Comparison of ENCODE assay signal across 8 cellular contexts in the genomic region with DNA sequence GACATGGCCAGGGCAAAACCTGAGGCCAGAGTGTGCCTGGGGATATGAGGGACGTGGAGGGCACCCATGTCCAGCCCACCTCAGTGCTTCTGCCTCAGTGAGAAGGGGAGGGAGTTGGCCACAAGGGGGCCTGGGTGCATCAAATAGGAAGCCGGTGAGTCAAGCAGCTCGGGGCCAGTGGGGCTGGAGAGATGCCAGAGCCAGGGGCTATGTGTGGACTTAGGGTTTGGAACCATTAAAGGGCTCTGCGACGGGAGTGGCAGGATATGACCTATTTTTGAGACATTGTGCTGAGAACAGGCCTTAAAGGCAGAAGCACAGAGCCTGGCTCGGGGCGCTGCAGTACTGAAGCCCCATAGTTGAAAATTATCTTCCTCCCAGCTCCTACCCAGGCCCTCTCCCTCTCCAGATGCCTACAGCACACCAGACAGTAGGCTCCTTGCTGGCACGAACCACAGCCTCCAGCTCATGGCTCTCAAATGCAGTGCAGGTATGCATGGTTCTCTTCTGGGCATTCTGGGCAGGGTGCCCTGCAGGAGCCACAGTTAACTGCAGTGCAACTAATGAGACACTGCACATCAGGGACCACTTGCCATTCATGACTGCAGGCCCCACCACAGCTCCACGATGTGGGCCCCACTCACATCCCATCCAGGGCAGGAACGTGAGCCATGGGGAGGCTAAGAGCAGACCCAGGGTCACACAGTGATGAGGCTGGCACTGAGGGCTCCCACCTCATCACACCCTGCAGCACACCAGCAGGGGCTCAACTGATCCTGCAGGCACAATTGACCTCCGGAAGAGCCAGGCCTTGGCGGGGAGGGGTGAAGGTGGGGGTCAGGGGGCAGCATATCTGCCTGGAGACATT. TPM values are rescaled to one million over a fixed set of nuclear protein-coding genes. Genes with fewer than 3 reads are reported as not detected.
DNase-seq lines count a peak whose midpoint lies in the region; ATAC-seq and TF ChIP-seq lines count a peak whose summit lies in the region.

No MANE protein-coding gene starts in this region.

- H3K9me3 ChIP-seq in BE2C = no peaks in the 10 kb centered on the region
- H3K9me3 ChIP-seq in NT2/D1 (ENCODE audit: insufficient read depth, low read length) = no peaks in the 10 kb centered on the region
- H3K9me3 ChIP-seq in trophoblast cell (ENCODE audit: insufficient read depth, low read depth, low read length) = no peaks in the 10 kb centered on the region

- H3K9me3 Mint-ChIP-seq in GM23338 (no peaks in the 10 kb centered on the region), glutamatergic neuron (ENCODE audit: unreplicated experiment) (peaks cover 23% of the 10 kb centered on the region)
- H3K9me3 Mint-ChIP-seq in activated naive CD8-positive, alpha-beta T cell treated with anti-CD3 and anti-CD28 coated beads, Interleukin-2, amount 10 ng/mL, durations not matched to agents 7 days and 5 days = no peaks in the 10 kb centered on the region

- H3K23ac ChIP-seq in trophoblast cell (ENCODE audit: low read length) = no peak overlapping the region

- DNase-seq in BE2C (peak; percentile 96), GM23338 (ENCODE audit: low spot score) (peak; percentile 90), NT2/D1 (ENCODE audit: low read depth, low spot score) (peak; percentile 63), glutamatergic neuron (peak; percentile 83), trophoblast cell (peak; percentile 61 to 70)
- DNase-seq in activated naive CD8-positive, alpha-beta T cell treated with anti-CD3 and anti-CD28 coated beads, Interleukin-2, amount 10 ng/mL, durations not matched to agents 7 days and 5 days = peak; percentile 53
- no peak for DNase-seq in central memory CD4-positive, alpha-beta T cell

- H3F3A ChIP-seq in GM23338 (replicated peaks; ENCODE audit: low read depth) = no peaks in the 10 kb centered on the region; the same call in 1 of the 2 replicates

- H3K4ac ChIP-seq in trophoblast cell (ENCODE audit: low read depth, low read length) = no peak overlapping the region

- H3K27me3 ChIP-seq in BE2C = no peaks in the 10 kb centered on the region
- peaks cover 23% of the 10 kb centered on the region for H3K27me3 ChIP-seq in GM23338 (ENCODE audit: insufficient read depth)
- H3K27me3 ChIP-seq in NT2/D1 (ENCODE audit: insufficient read depth, insufficient read length) = no peaks in the 10 kb centered on the region
- H3K27me3 ChIP-seq in trophoblast cell (ENCODE audit: insufficient read depth, low read length) = no peaks in the 10 kb centered on the region

- TF ChIP-seq CTCF in BE2C (IDR thresholded peaks at IDR 0.05; ENCODE audit: low read depth, low read length) (peak; percentile 91), GM23338 (conservative IDR thresholded peaks at IDR 0.05; ENCODE audit: low read depth in 2 of 2) (peak; percentile 71 to 87), glutamatergic neuron (IDR thresholded peaks at IDR 0.05; ENCODE audit: partially characterized antibody, unreplicated experiment) (peak; percentile 80)

- H4K91ac ChIP-seq in trophoblast cell (ENCODE audit: low read depth, low read length) = no peak overlapping the region

- H2AK5ac ChIP-seq in trophoblast cell (ENCODE audit: low read length) = peak overlapping the region; percentile 29

- H3K14ac ChIP-seq in trophoblast cell (ENCODE audit: low read length) = peak overlapping the region; percentile 42

- no peak overlapping the region for H3K9ac ChIP-seq in NT2/D1 (ENCODE audit: insufficient read length, low read depth)
- no peak overlapping the region for H3K9ac ChIP-seq in trophoblast cell (ENCODE audit: low read length)

- H3K4me3 Mint-ChIP-seq in GM23338 (no peak overlapping the region; the same call in 2 of the 3 replicates), glutamatergic neuron (ENCODE audit: unreplicated experiment) (no peak overlapping the region)
- H3K4me3 Mint-ChIP-seq in activated naive CD8-positive, alpha-beta T cell treated with anti-CD3 and anti-CD28 coated beads, Interleukin-2, amount 10 ng/mL, durations not matched to agents 7 days and 5 days = no peak overlapping the region

- peak overlapping the region; percentile 52 for H2BK12ac ChIP-seq in trophoblast cell (ENCODE audit: low read length)

- H3K27me3 Mint-ChIP-seq in GM23338 (ENCODE audit: insufficient read depth, low read depth, poor library complexity) (peaks cover 16% of the 10 kb centered on the region), glutamatergic neuron (ENCODE audit: unreplicated experiment) (peaks cover 9% of the 10 kb centered on the region)
- H3K27me3 Mint-ChIP-seq in activated naive CD8-positive, alpha-beta T cell treated with anti-CD3 and anti-CD28 coated beads, Interleukin-2, amount 10 ng/mL, durations not matched to agents 7 days and 5 days = no peaks in the 10 kb centered on the region

- no peaks in the 10 kb centered on the region for H3K9me2 ChIP-seq in GM23338 (ENCODE audit: insufficient read depth)

- H4K8ac ChIP-seq in trophoblast cell (ENCODE audit: low read depth, low read length) = no peak overlapping the region

- H2BK120ac ChIP-seq in trophoblast cell (ENCODE audit: insufficient read depth, low read length, poor library complexity) = peak overlapping the region; percentile 31

- H3K36me3 Mint-ChIP-seq in GM23338 (ENCODE audit: low read depth) (peaks cover 18% of the 10 kb centered on the region), glutamatergic neuron (ENCODE audit: unreplicated experiment) (peaks cover 2% of the 10 kb centered on the region)
- peaks cover 6% of the 10 kb centered on the region for H3K36me3 Mint-ChIP-seq in activated naive CD8-positive, alpha-beta T cell treated with anti-CD3 and anti-CD28 coated beads, Interleukin-2, amount 10 ng/mL, durations not matched to agents 7 days and 5 days

- H2AFZ ChIP-seq in GM23338 = no peak overlapping the region
- no peak overlapping the region for H2AFZ ChIP-seq in trophoblast cell (ENCODE audit: insufficient read depth, low read length, poor library complexity)

- no peaks in the 10 kb centered on the region; the same call in 1 of the 2 replicates for H4K20me1 ChIP-seq in GM23338 (replicated peaks; ENCODE audit: insufficient read depth)

- H3K4me2 ChIP-seq in GM23338 = no peak overlapping the region
- no peak overlapping the region for H3K4me2 ChIP-seq in trophoblast cell (ENCODE audit: low read length)

- no CpG with 5 or more reads among the region's 12 CpGs for WGBS in trophoblast cell (ENCODE audit: extremely low coverage, insufficient coverage, insufficient read length)

- H3K27ac ChIP-seq in GM23338 (ENCODE audit: low read depth) = no peak overlapping the region
- no peak overlapping the region for H3K27ac ChIP-seq in trophoblast cell (ENCODE audit: low read depth, low read length)

- peaks cover 25% of the 10 kb centered on the region for H3K4me1 ChIP-seq in BE2C
- H3K4me1 ChIP-seq in GM23338 (ENCODE audit: insufficient read depth) = no peaks in the 10 kb centered on the region
- H3K4me1 ChIP-seq in NT2/D1 (ENCODE audit: insufficient read depth, insufficient read length) = peaks cover 11% of the 10 kb centered on the region
- H3K4me1 ChIP-seq in trophoblast cell (ENCODE audit: control insufficient read depth in 1 of 2, insufficient read depth in 2 of 2, low read length in 2 of 2) = peaks cover 10 to 14% of the 10 kb centered on the region in 2 experiments

- ATAC-seq in GM23338 = peak; percentile 96
- peak; percentile 40 for ATAC-seq in activated naive CD8-positive, alpha-beta T cell treated with anti-CD3 and anti-CD28 coated beads, Interleukin-2, amount 10 ng/mL, durations not matched to agents 7 days and 5 days (ENCODE audit: low read depth)
- no peak for ATAC-seq in GM19395 (IDR thresholded peaks at IDR 0.05; ENCODE audit: unreplicated experiment)

- H3K4me1 Mint-ChIP-seq in GM23338 (no peaks in the 10 kb centered on the region; the same call in 2 of the 3 replicates), glutamatergic neuron (ENCODE audit: low read depth, unreplicated experiment) (peaks cover 4% of the 10 kb centered on the region)
- peaks cover 20% of the 10 kb centered on the region for H3K4me1 Mint-ChIP-seq in activated naive CD8-positive, alpha-beta T cell treated with anti-CD3 and anti-CD28 coated beads, Interleukin-2, amount 10 ng/mL, durations not matched to agents 7 days and 5 days

- H4K12ac ChIP-seq in trophoblast cell (ENCODE audit: low read depth, low read length) = peak overlapping the region; percentile 48

- no peak overlapping the region; the same call in 1 of the 2 replicates for H3K27ac Mint-ChIP-seq in GM23338
- H3K27ac Mint-ChIP-seq in activated naive CD8-positive, alpha-beta T cell treated with anti-CD3 and anti-CD28 coated beads, Interleukin-2, amount 10 ng/mL, durations not matched to agents 7 days and 5 days = peak overlapping the region; percentile 21
- H3K27ac Mint-ChIP-seq in glutamatergic neuron (ENCODE audit: unreplicated experiment) = peak overlapping the region; percentile 33

- peaks cover 6% of the 10 kb centered on the region for H3K79me1 ChIP-seq in trophoblast cell (ENCODE audit: low read length)

- H3K36me3 ChIP-seq in BE2C (peaks cover 7% of the 10 kb centered on the region), GM23338 (ENCODE audit: insufficient read depth) (no peaks in the 10 kb centered on the region), NT2/D1 (ENCODE audit: insufficient read depth, insufficient read length, low read length) (peaks cover 54% of the 10 kb centered on the region), trophoblast cell (ENCODE audit: control insufficient read depth in 1 of 2, insufficient read depth in 2 of 2, low read length in 2 of 2) (peaks cover 37 to 39% of the 10 kb centered on the region in 2 experiments)

- H2BK5ac ChIP-seq in trophoblast cell (ENCODE audit: low read depth, low read length, poor library complexity) = no peak overlapping the region

- POLR2A ChIA-PET in activated naive CD8-positive, alpha-beta T cell treated with anti-CD3 and anti-CD28 coated beads, Interleukin-2, amount 10 ng/mL, durations not matched to agents 7 days and 5 days (lab: Charles Lee) = interaction anchor here (0.8 to 1.3 kb wide), 2 partner anchors 9 to 32 kb away, joined by 3 to 7 read pairs; no protein-coding TSS in a partner anchor

- H3K18ac ChIP-seq in trophoblast cell (ENCODE audit: low read length) = peak overlapping the region; percentile 44

- no peaks in the 10 kb centered on the region for H3K79me2 ChIP-seq in GM23338 (replicated peaks; ENCODE audit: insufficient read depth)
- no peaks in the 10 kb centered on the region for H3K79me2 ChIP-seq in trophoblast cell (ENCODE audit: control insufficient read depth, insufficient read depth, low read length, poor library complexity)

- H3K4me3 ChIP-seq in BE2C (ENCODE audit: low read depth, low read length) (no peak overlapping the region), GM23338 (no peak overlapping the region), NT2/D1 (ENCODE audit: insufficient read length, low read depth) (no peak overlapping the region), trophoblast cell (ENCODE audit: low read depth, low read length) (no peak overlapping the region)

RNA-seq across cellular contexts. Expression of gene PGAM2, which starts 7.2 kb away (rescaled TPM):
- polyA plus RNA-seq in BE2C (2012; ENCODE audit: insufficient read depth, insufficient read length, low read depth) = 207 TPM
- 0.78 and 2.9 TPM in 2 replicates for total RNA-seq in GM23338 (2014; rRNA removed; shearing (Covaris generic))
- polyA plus RNA-seq in GM23338 (2016; fragmentation: Nextera tagmentation; extraction: Ambion mirVana) = 5.1 and 7.8 TPM in 2 replicates
- total RNA-seq in activated naive CD8-positive, alpha-beta T cell treated with anti-CD3 and anti-CD28 coated beads, Interleukin-2, amount 10 ng/mL, durations not matched to agents 7 days and 5 days = 1 to 10 TPM in 1 of 2 experiments, under 1 TPM in 1; 0.74 to 2.1 TPM
- 13.3 TPM for total RNA-seq in glutamatergic neuron (ENCODE audit: unreplicated experiment)
- 0.14 TPM in 1 of 2 replicates, not detected in the other for polyA plus RNA-seq in trophoblast cell (2013)

RNA-seq across cellular contexts. Expression of gene POLM, which starts 9.7 kb away (rescaled TPM):
- 21.3 TPM for polyA plus RNA-seq in BE2C (2012; ENCODE audit: insufficient read depth, insufficient read length, low read depth)
- total RNA-seq in GM23338 (2014; rRNA removed; shearing (Covaris generic)) = 19.8 and 35.4 TPM in 2 replicates
- polyA plus RNA-seq in GM23338 (2016; fragmentation: Nextera tagmentation; extraction: Ambion mirVana) = 7.1 and 8.0 TPM in 2 replicates
- 10 to 100 TPM; 51.0 to 54.5 TPM for total RNA-seq in activated naive CD8-positive, alpha-beta T cell treated with anti-CD3 and anti-CD28 coated beads, Interleukin-2, amount 10 ng/mL, durations not matched to agents 7 days and 5 days
- 28.8 TPM for total RNA-seq in glutamatergic neuron (ENCODE audit: unreplicated experiment)
- polyA plus RNA-seq in trophoblast cell (2013) = 10.0 and 10.3 TPM in 2 replicates

RNA-seq across cellular contexts. Expression of gene DBNL, which starts 28.1 kb away (rescaled TPM):
- polyA plus RNA-seq in BE2C (2012; ENCODE audit: insufficient read depth, insufficient read length, low read depth) = 210 TPM
- 44.7 and 49.4 TPM in 2 replicates for total RNA-seq in GM23338 (2014; rRNA removed; shearing (Covaris generic))
- polyA plus RNA-seq in GM23338 (2016; fragmentation: Nextera tagmentation; extraction: Ambion mirVana) = 17.1 and 18.1 TPM in 2 replicates
- total RNA-seq in activated naive CD8-positive, alpha-beta T cell treated with anti-CD3 and anti-CD28 coated beads, Interleukin-2, amount 10 ng/mL, durations not matched to agents 7 days and 5 days = 100 to 1,000 TPM; 152 to 157 TPM
- total RNA-seq in glutamatergic neuron (ENCODE audit: unreplicated experiment) = 154 TPM
- polyA plus RNA-seq in trophoblast cell (2013) = 38.5 and 41.0 TPM in 2 replicates

RNA-seq across cellular contexts. Expression of gene AEBP1, which starts 31.5 kb away (rescaled TPM):
- polyA plus RNA-seq in BE2C (2012; ENCODE audit: insufficient read depth, insufficient read length, low read depth) = 21.3 TPM
- 36.7 and 42.0 TPM in 2 replicates for total RNA-seq in GM23338 (2014; rRNA removed; shearing (Covaris generic))
- 15.1 and 16.0 TPM in 2 replicates for polyA plus RNA-seq in GM23338 (2016; fragmentation: Nextera tagmentation; extraction: Ambion mirVana)
- 10 to 100 TPM; 21.5 to 22.0 TPM for total RNA-seq in activated naive CD8-positive, alpha-beta T cell treated with anti-CD3 and anti-CD28 coated beads, Interleukin-2, amount 10 ng/mL, durations not matched to agents 7 days and 5 days
- total RNA-seq in glutamatergic neuron (ENCODE audit: unreplicated experiment) = 35.4 TPM
- 31.3 and 31.8 TPM in 2 replicates for polyA plus RNA-seq in trophoblast cell (2013)

RNA-seq across cellular contexts. Expression of gene POLD2, which starts 50.8 kb away (rescaled TPM):
- polyA plus RNA-seq in BE2C (2012; ENCODE audit: insufficient read depth, insufficient read length, low read depth) = 398 TPM
- 111 and 127 TPM in 2 replicates for total RNA-seq in GM23338 (2014; rRNA removed; shearing (Covaris generic))
- polyA plus RNA-seq in GM23338 (2016; fragmentation: Nextera tagmentation; extraction: Ambion mirVana) = 101 and 108 TPM in 2 replicates
- total RNA-seq in activated naive CD8-positive, alpha-beta T cell treated with anti-CD3 and anti-CD28 coated beads, Interleukin-2, amount 10 ng/mL, durations not matched to agents 7 days and 5 days = 10 to 100 TPM; 99.3 to 99.4 TPM
- 71.2 TPM for total RNA-seq in glutamatergic neuron (ENCODE audit: unreplicated experiment)
- polyA plus RNA-seq in trophoblast cell (2013) = 57.4 and 61.4 TPM in 2 replicates
